In genomic region chr20:51444922-51445438, GRCh38 we compare ENCODE assay signal across 21 cellular contexts.
DNase-seq lines count a peak whose midpoint lies in the region; ATAC-seq and TF ChIP-seq lines count a peak whose summit lies in the region.
"Had no signal": no experiment of that assay in that cellular context is flagged by ENCODE, and none has a peak within 500 bp of the region (broad histone marks: within the 10 kb centered on the region; RNA-seq: fewer than 3 reads in every experiment).

No MANE protein-coding gene starts in this region.

- intact Hi-C loops in Calu3 (cut with micrococcal nuclease; ENCODE audit: unreplicated experiment) (no loop called here), colonic mucosa (cut with DNase I) (no loop called here)

- H3K9ac ChIP-seq in BLaER1 treated with 17β-estradiol and CSF1 and Interleukin-3, amounts not matched to agents 10 nM and 100 nM = peak overlapping the region in 1 of 11 experiments; percentile 7; a peak in 1 of 22 replicates
- H3K9ac ChIP-seq in colonic mucosa (ENCODE audit: low read depth in 2 of 2, low read length in 2 of 2) = no peak overlapping the region

- 0 out of 22 replicates have a peak, but pooled peaks cover 0 to 4% (median 0%) of the 10 kb centered on the region in 11 experiments for H4K20me1 ChIP-seq in BLaER1 treated with 17β-estradiol and CSF1 and Interleukin-3, amounts not matched to agents 10 nM and 100 nM

- peaks cover 0 to 24% (median 0%) of the 10 kb centered on the region in 11 experiments; a peak in 4 of 22 replicates for H3K36me3 ChIP-seq in BLaER1 treated with 17β-estradiol and CSF1 and Interleukin-3, amounts not matched to agents 10 nM and 100 nM
- H3K36me3 ChIP-seq in WERI-Rb-1 (no peaks in the 10 kb centered on the region), colonic mucosa (no peaks in the 10 kb centered on the region)
- H3K36me3 ChIP-seq: brain microvascular endothelial cell, pancreas, upper lobe of left lung had no signal

- no peaks in the 10 kb centered on the region for H3K9me3 ChIP-seq in BLaER1 treated with 17β-estradiol and CSF1 and Interleukin-3, amounts not matched to agents 10 nM and 100 nM (replicated peaks in 1 of 11)
- no peaks in the 10 kb centered on the region for H3K9me3 ChIP-seq in WERI-Rb-1 (ENCODE audit: severe bottlenecking)
- no peaks in the 10 kb centered on the region for H3K9me3 ChIP-seq in colonic mucosa
- H3K9me3 ChIP-seq: pancreas, upper lobe of left lung had no signal

- H3K27me3 Mint-ChIP-seq in Calu3 (ENCODE audit: unreplicated experiment) (no peaks in the 10 kb centered on the region), neural crest cell (ENCODE audit: low read depth) (no peaks in the 10 kb centered on the region)
- no peaks in the 10 kb centered on the region for H3K27me3 Mint-ChIP-seq in activated naive CD8-positive, alpha-beta T cell treated with anti-CD3 and anti-CD28 coated beads, Interleukin-2, amount 10 ng/mL, durations not matched to agents 7 days and 5 days

- ATAC-seq in activated naive CD8-positive, alpha-beta T cell treated with anti-CD3 and anti-CD28 coated beads, Interleukin-2, amount 10 ng/mL, durations not matched to agents 7 days and 5 days (ENCODE audit: low read depth) = no peak
- ATAC-seq: pancreas had no signal

- POLR2A ChIA-PET in activated naive CD8-positive, alpha-beta T cell treated with anti-CD3 and anti-CD28 coated beads, Interleukin-2, amount 10 ng/mL, durations not matched to agents 7 days and 5 days (lab: Charles Lee) = no interaction called here

- no peaks in the 10 kb centered on the region for H3K9me3 Mint-ChIP-seq in Calu3 (ENCODE audit: low read depth, unreplicated experiment)
- H3K9me3 Mint-ChIP-seq in activated naive CD8-positive, alpha-beta T cell treated with anti-CD3 and anti-CD28 coated beads, Interleukin-2, amount 10 ng/mL, durations not matched to agents 7 days and 5 days = no peaks in the 10 kb centered on the region
- no peaks in the 10 kb centered on the region for H3K9me3 Mint-ChIP-seq in neural crest cell

- H3K27ac ChIP-seq in BLaER1 treated with 17β-estradiol and CSF1 and Interleukin-3, amounts not matched to agents 10 nM and 100 nM = peak overlapping the region in 3 of 11 experiments; percentile 2 to 39 (median 33); a peak in 4 of 22 replicates
- no peak overlapping the region for H3K27ac ChIP-seq in WERI-Rb-1
- H3K27ac ChIP-seq in colonic mucosa = no peak overlapping the region
- H3K27ac ChIP-seq: brain microvascular endothelial cell, pancreas, SK-N-MC, upper lobe of left lung had no signal

- no TSS peak for BruUV-seq in Calu3 (replicated peaks; lab: Mats Ljungman, UMichigan)

- DNase-seq in Calu3 = no peak
- no peak for DNase-seq in activated naive CD8-positive, alpha-beta T cell treated with anti-CD3 and anti-CD28 coated beads, Interleukin-2, amount 10 ng/mL, durations not matched to agents 7 days and 5 days
- no peak for DNase-seq in neural crest cell (ENCODE audit: low read depth, low spot score)
- DNase-seq in WERI-Rb-1 = no peak
- no peak for DNase-seq in HK-2 (ENCODE audit: unreplicated experiment)
- DNase-seq in colonic mucosa = no peak
- DNase-seq in activated effector memory CD4-positive, alpha-beta T cell treated with anti-CD3 and anti-CD28 coated beads, Interleukin-2, amount 50 U/mL, for 16 hours = no peak
- DNase-seq: activated CD4-positive, alpha-beta T cell treated with anti-CD3 and anti-CD28 coated beads, Interleukin-2, amount 50 U/mL, for 4 hours; activated gamma-delta T cell; brain microvascular endothelial cell; DMS53; effector CD4-positive, alpha-beta T cell; midbrain; MM.1S; NCI-H187 treated with DMSO at 0.1 percent for 48 hours; NCI-H524 treated with DMSO at 0.1 percent for 48 hours; OCI-M1; pancreas had no signal

- H3K4me1 ChIP-seq in BLaER1 treated with 17β-estradiol and CSF1 and Interleukin-3, amounts not matched to agents 10 nM and 100 nM = peaks cover 21 to 72% (median 55%) of the 10 kb centered on the region in 10 experiments
- no peaks in the 10 kb centered on the region for H3K4me1 ChIP-seq in colonic mucosa
- H3K4me1 ChIP-seq: pancreas had no signal

- CTCF ChIA-PET in Calu3 (lab: Charles Lee) = interaction anchor here (0.6 to 1.1 kb wide), 3 partner anchors 12 to 48 kb away, joined by 3 to 4 read pairs (median 3); no protein-coding TSS in a partner anchor

- H3K4me3 Mint-ChIP-seq in Calu3 (ENCODE audit: low read depth, unreplicated experiment) = no peak overlapping the region
- no peak overlapping the region for H3K4me3 Mint-ChIP-seq in activated naive CD8-positive, alpha-beta T cell treated with anti-CD3 and anti-CD28 coated beads, Interleukin-2, amount 10 ng/mL, durations not matched to agents 7 days and 5 days
- H3K4me3 Mint-ChIP-seq in neural crest cell = no peak overlapping the region

- H3K27ac Mint-ChIP-seq in Calu3 (ENCODE audit: unreplicated experiment) (peak overlapping the region; percentile 19), neural crest cell (ENCODE audit: unreplicated experiment) (peak overlapping the region; percentile 78)
- peak overlapping the region; percentile 50 for H3K27ac Mint-ChIP-seq in activated naive CD8-positive, alpha-beta T cell treated with anti-CD3 and anti-CD28 coated beads, Interleukin-2, amount 10 ng/mL, durations not matched to agents 7 days and 5 days

- peaks cover 5% of the 10 kb centered on the region for H3K36me3 Mint-ChIP-seq in Calu3 (ENCODE audit: insufficient read depth, unreplicated experiment)
- H3K36me3 Mint-ChIP-seq in activated naive CD8-positive, alpha-beta T cell treated with anti-CD3 and anti-CD28 coated beads, Interleukin-2, amount 10 ng/mL, durations not matched to agents 7 days and 5 days = peaks cover 30% of the 10 kb centered on the region
- no peaks in the 10 kb centered on the region for H3K36me3 Mint-ChIP-seq in neural crest cell (ENCODE audit: low read depth)

- TF ChIP-seq CTCF in Calu3 (IDR thresholded peaks at IDR 0.05; ENCODE audit: unreplicated experiment) (no peak), neural crest cell (conservative IDR thresholded peaks at IDR 0.05) (no peak), WERI-Rb-1 (IDR thresholded peaks at IDR 0.05; ENCODE audit: low read depth, low read length) (no peak), colonic mucosa (IDR thresholded peaks at IDR 0.05) (no peak)

- peak overlapping the region in 9 of 11 experiments; percentile 10 to 82 (median 43); a peak in 8 of 22 replicates for H3K4me2 ChIP-seq in BLaER1 treated with 17β-estradiol and CSF1 and Interleukin-3, amounts not matched to agents 10 nM and 100 nM

- H3K4me3 ChIP-seq in BLaER1 treated with 17β-estradiol and CSF1 and Interleukin-3, amounts not matched to agents 10 nM and 100 nM = no peak overlapping the region
- H3K4me3 ChIP-seq in WERI-Rb-1 (ENCODE audit: low read depth, low read length) (no peak overlapping the region), colonic mucosa (no peak overlapping the region)
- H3K4me3 ChIP-seq: pancreas, SK-N-MC, upper lobe of left lung had no signal

- no peaks in the 10 kb centered on the region for H3K27me3 ChIP-seq in BLaER1 treated with 17β-estradiol and CSF1 and Interleukin-3, amounts not matched to agents 10 nM and 100 nM
- H3K27me3 ChIP-seq in WERI-Rb-1 (ENCODE audit: insufficient read depth, low read depth, severe bottlenecking) (peaks cover 93% of the 10 kb centered on the region), colonic mucosa (no peaks in the 10 kb centered on the region)
- H3K27me3 ChIP-seq: brain microvascular endothelial cell, pancreas, upper lobe of left lung had no signal

- peaks cover 33% of the 10 kb centered on the region for H3K4me1 Mint-ChIP-seq in Calu3 (ENCODE audit: low read depth, unreplicated experiment)
- H3K4me1 Mint-ChIP-seq in activated naive CD8-positive, alpha-beta T cell treated with anti-CD3 and anti-CD28 coated beads, Interleukin-2, amount 10 ng/mL, durations not matched to agents 7 days and 5 days = peaks cover 24% of the 10 kb centered on the region
- H3K4me1 Mint-ChIP-seq in neural crest cell = peaks cover 29% of the 10 kb centered on the region

Comparison
In these comparisons a context has a peak if more than half of its experiments do, and no peak if none do; other contexts are left out.
1. H3K27ac Mint-ChIP-seq: peak in every context shown above with its lines; median percentile 78 in neural crest cell; 50 in activated naive CD8-positive, alpha-beta T cell treated with anti-CD3 and anti-CD28 coated beads, Interleukin-2, amount 10 ng/mL, durations not matched to agents 7 days and 5 days; 19 in Calu3.